Comparison of ENCODE assay signal across 1 cellular context in genomic region chr9:121372563-121373400, GRCh38.
TF ChIP-seq lines count a peak whose summit lies in the region.

No MANE protein-coding gene starts in this region.

TF ChIP-seq in GM23338, 12 proteins besides CTCF, POLR2A, EP300 and RAD21 (continued from another document):
- TF ChIP-seq ZNF462 (CRISPR knock-in tag; IDR thresholded peaks at IDR 0.05) (no peak), NANOG (IDR thresholded peaks at IDR 0.05; ENCODE audit: borderline replicate concordance) (no peak), CREB1 (CRISPR knock-in tag; IDR thresholded peaks at IDR 0.05; ENCODE audit: low read depth) (no peak), STAT1 (IDR thresholded peaks at IDR 0.05; ENCODE audit: unreplicated experiment) (no peak), JUNB (IDR thresholded peaks at IDR 0.05; ENCODE audit: unreplicated experiment) (no peak), POLR2AphosphoS5 (IDR thresholded peaks at IDR 0.05; ENCODE audit: low read depth) (no peak), ZNF114 (CRISPR knock-in tag; IDR thresholded peaks at IDR 0.05) (no peak), ZNF331 (CRISPR knock-in tag; IDR thresholded peaks at IDR 0.05; ENCODE audit: low read depth) (no peak), EZH2 (IDR thresholded peaks at IDR 0.05; ENCODE audit: low read depth, unreplicated experiment) (no peak), EZH2phosphoT487 (IDR thresholded peaks at IDR 0.05; ENCODE audit: unreplicated experiment) (no peak)
